Comparison of ENCODE assay signal across 8 cellular contexts in genomic region chr5:115069087-115069968, GRCh38.
A peak's percentile ranks its signal among the peaks of the same experiment; 100 is the strongest.
DNase-seq lines count a peak whose midpoint lies in the region; ATAC-seq and TF ChIP-seq lines count a peak whose summit lies in the region.

No MANE protein-coding gene starts in this region.

- H3K4me1 ChIP-seq in thoracic aorta (ENCODE audit: control insufficient read depth in 1 of 2, low read depth in 2 of 2): no peaks in the 10 kb centered on the region

- DNase-seq in BJ (ENCODE audit: low read depth) (no peak), NCI-H2196 (lab: John Stamatoyannopoulos, UW; ENCODE audit: unreplicated experiment) (peak; percentile 12), astrocyte of the hippocampus (ENCODE audit: low read depth, low spot score) (peak; percentile 82), islet precursor cell (peak; percentile 79), thoracic aorta (ENCODE audit: low spot score) (no peak), KG1 (lab: John Stamatoyannopoulos, UW) (no peak)

- POLR2A ChIA-PET in BJ (lab: Charles Lee): no interaction called here

- H3K27me3 ChIP-seq in BJ (ENCODE audit: control insufficient read depth, insufficient read depth, low read length) (no peaks in the 10 kb centered on the region), thoracic aorta (replicated peaks; ENCODE audit: insufficient read depth) (no peaks in the 10 kb centered on the region)

- H3K36me3 ChIP-seq in BJ (ENCODE audit: control insufficient read depth, insufficient read depth, low read length) (no peaks in the 10 kb centered on the region), thoracic aorta (no peaks in the 10 kb centered on the region)

- CTCF ChIA-PET in BJ (lab: Yijun Ruan, JAX): interaction anchor here (0.6 to 2.5 kb wide), 15 partner anchors 10 to 1457 kb away, joined by 3 to 13 read pairs (median 3); no protein-coding TSS in a partner anchor

- peak; percentile 72 for TF ChIP-seq CTCF in BJ (IDR thresholded peaks at IDR 0.05; ENCODE audit: insufficient read depth, low read depth, low read length)
- peak; percentile 38; the same call in 1 of the 2 replicates for TF ChIP-seq CTCF in GM12874 (IDR thresholded peaks at IDR 0.05; ENCODE audit: insufficient read depth, low read depth, low read length)
- TF ChIP-seq CTCF in thoracic aorta (IDR thresholded peaks at IDR 0.05): peak; percentile 52

- peak; percentile 29 for ATAC-seq in HG02798 (IDR thresholded peaks at IDR 0.05; ENCODE audit: poor library complexity, unreplicated experiment)
- ATAC-seq in thoracic aorta (ENCODE audit: insufficient number of reproducible peaks, low FRiP score, low read depth): peak; percentile 35

- no peaks in the 10 kb centered on the region for H3K9me3 ChIP-seq in thoracic aorta

- no peak overlapping the region for H3K4me3 ChIP-seq in BJ (ENCODE audit: low read depth, low read length)
- no peak overlapping the region for H3K4me3 ChIP-seq in thoracic aorta

- H3K27ac ChIP-seq in thoracic aorta: no peak overlapping the region

Comparison
In these comparisons a context has a peak if more than half of its experiments do, and no peak if none do; other contexts are left out.
1. DNase-seq: peak in NCI-H2196 (single experiment), astrocyte of the hippocampus (single experiment) and islet precursor cell (single experiment); none in BJ (single experiment), thoracic aorta (single experiment) and KG1 (single experiment).
2. Peak in every context shown above with its lines, with median percentiles within 50 percentile points of each other: CTCF ChIP-seq.